13 cellular contexts compared by ENCODE assay signal in the genomic region with DNA sequence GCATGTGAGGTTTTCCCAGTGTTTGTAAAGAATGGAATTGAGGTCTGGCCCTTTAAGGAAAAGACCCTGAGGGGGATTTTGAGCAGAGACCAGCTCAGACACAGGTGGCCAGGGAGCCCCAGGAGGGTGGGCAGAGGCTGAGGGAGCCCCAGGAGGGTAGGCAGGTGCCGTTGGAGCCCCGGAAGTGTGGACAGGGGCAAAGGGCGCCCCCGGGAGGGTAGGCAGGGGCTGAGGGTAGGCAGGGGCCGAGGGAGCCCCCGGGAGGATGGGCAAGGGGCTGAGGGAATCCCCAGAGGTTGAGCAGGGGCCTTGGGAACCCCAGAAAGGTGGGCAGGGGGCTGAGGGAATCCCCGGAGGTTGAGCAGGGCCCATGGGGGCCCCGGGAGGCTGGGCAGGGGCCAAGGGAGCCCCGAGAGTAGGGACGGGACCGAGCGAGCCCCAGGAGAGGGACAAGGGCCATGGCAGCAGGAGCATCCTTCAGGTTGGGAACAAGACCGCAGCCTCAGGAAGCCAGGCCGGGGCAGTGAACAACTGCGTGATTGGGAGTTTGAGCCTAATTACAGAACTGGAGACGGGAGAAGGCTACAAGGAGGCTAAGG.
"Had no signal": no experiment of that assay in that cellular context is flagged by ENCODE, and none has a peak within 500 bp of the region (broad histone marks: within the 10 kb centered on the region; RNA-seq: fewer than 3 reads in every experiment).

No MANE protein-coding gene starts in this region.

- DNase-seq: activated naive CD8-positive, alpha-beta T cell treated with anti-CD3 and anti-CD28 coated beads for 36 hours; activated T-cell treated with anti-CD3 and anti-CD28 coated beads, Interleukin-2, amount 50 U/mL, for 1 hour; mesenchymal stem cell; stimulated activated naive B cell treated with anti-CD40 and anti-IgM and Interleukin-4, amounts not matched to agents 10 μg/mL and 1 μg/mL and 100 μg/mL, for 72 hours; upper lobe of left lung had no signal

- H3K27ac Mint-ChIP-seq: activated naive CD8-positive, alpha-beta T cell treated with anti-CD3 and anti-CD28 coated beads for 36 hours; stimulated activated naive B cell treated with anti-CD40 and anti-IgM and Interleukin-4, amounts not matched to agents 10 μg/mL and 1 μg/mL and 100 μg/mL, for 72 hours had no signal

- H3K27me3 ChIP-seq: dorsolateral prefrontal cortex, neutrophil, upper lobe of left lung had no signal

- H3K9me3 Mint-ChIP-seq: activated naive CD8-positive, alpha-beta T cell treated with anti-CD3 and anti-CD28 coated beads for 36 hours; stimulated activated naive B cell treated with anti-CD40 and anti-IgM and Interleukin-4, amounts not matched to agents 10 μg/mL and 1 μg/mL and 100 μg/mL, for 72 hours had no signal

- H3K4me3 Mint-ChIP-seq: activated naive CD8-positive, alpha-beta T cell treated with anti-CD3 and anti-CD28 coated beads for 36 hours; stimulated activated naive B cell treated with anti-CD40 and anti-IgM and Interleukin-4, amounts not matched to agents 10 μg/mL and 1 μg/mL and 100 μg/mL, for 72 hours had no signal

- H3K36me3 Mint-ChIP-seq: activated naive CD8-positive, alpha-beta T cell treated with anti-CD3 and anti-CD28 coated beads for 36 hours had no signal

- ATAC-seq: activated CD4-positive, CD25-positive, alpha-beta regulatory T cell treated with anti-CD3 and anti-CD28 coated beads, Interleukin-2, amount 50 U/mL, for 24 hours; left lobe of liver; right cardiac atrium; stimulated activated naive B cell treated with anti-CD40 and anti-IgM and Interleukin-4, amounts not matched to agents 10 μg/mL and 1 μg/mL and 100 μg/mL, for 72 hours had no signal

- H3K4me1 ChIP-seq: breast epithelium, esophagus muscularis mucosa, upper lobe of left lung had no signal

- H3K27ac ChIP-seq: breast epithelium, dorsolateral prefrontal cortex, esophagus muscularis mucosa, neutrophil, upper lobe of left lung had no signal

- H3K9me3 ChIP-seq: breast epithelium, esophagus muscularis mucosa, neutrophil, upper lobe of left lung had no signal

- H3K4me2 ChIP-seq: smooth muscle cell had no signal

- H3K27me3 Mint-ChIP-seq: activated naive CD8-positive, alpha-beta T cell treated with anti-CD3 and anti-CD28 coated beads for 36 hours; stimulated activated naive B cell treated with anti-CD40 and anti-IgM and Interleukin-4, amounts not matched to agents 10 μg/mL and 1 μg/mL and 100 μg/mL, for 72 hours had no signal

- H3K4me3 ChIP-seq: breast epithelium, dorsolateral prefrontal cortex, esophagus muscularis mucosa, smooth muscle cell, upper lobe of left lung had no signal

- H3K4me1 Mint-ChIP-seq: activated naive CD8-positive, alpha-beta T cell treated with anti-CD3 and anti-CD28 coated beads for 36 hours; stimulated activated naive B cell treated with anti-CD40 and anti-IgM and Interleukin-4, amounts not matched to agents 10 μg/mL and 1 μg/mL and 100 μg/mL, for 72 hours had no signal

- H3K36me3 ChIP-seq: breast epithelium, esophagus muscularis mucosa, neutrophil, upper lobe of left lung had no signal
